In genomic region chr19:17933414-17934129, GRCh38 we compare ENCODE assay signal across 8 cellular contexts. TPM values are rescaled to one million over a fixed set of nuclear protein-coding genes. Genes with fewer than 3 reads are reported as not detected.
DNase-seq lines count a peak whose midpoint lies in the region; ATAC-seq and TF ChIP-seq lines count a peak whose summit lies in the region.

No MANE protein-coding gene starts in this region.

- peaks cover 11 to 16% (median 15%) of the 10 kb centered on the region in 3 donors for H3K4me1 Mint-ChIP-seq in IgD-negative memory B cell

- no peaks in the 10 kb centered on the region for H3K36me3 Mint-ChIP-seq in IgD-negative memory B cell

- H3K27ac Mint-ChIP-seq in IgD-negative memory B cell, result peak overlapping the region; percentile 31 to 98 (median 94)

- H3K4me3 ChIP-seq in BE2C (ENCODE audit: low read depth, low read length) (peak overlapping the region; percentile 95), breast epithelium (peak overlapping the region; percentile 80 to 100 (median 82)), mucosa of rectum (ENCODE audit: low read length in 2 of 2) (peak overlapping the region; percentile 89 to 91)

- no peak for ATAC-seq in HG02623 (IDR thresholded peaks at IDR 0.05; ENCODE audit: unreplicated experiment)

- H3K4me1 ChIP-seq in BE2C, result no peaks in the 10 kb centered on the region
- peaks cover 6 to 8% of the 10 kb centered on the region in 2 donors for H3K4me1 ChIP-seq in breast epithelium
- peaks cover 10 to 11% of the 10 kb centered on the region in 2 donors for H3K4me1 ChIP-seq in mucosa of rectum (ENCODE audit: control insufficient read depth in 2 of 2, insufficient read depth in 2 of 2, low read length in 2 of 2)

- H3K27me3 Mint-ChIP-seq in IgD-negative memory B cell, result peaks cover 5% of the 10 kb centered on the region

- intact Hi-C loops in breast epithelium (cut with DNase I; ENCODE audit: low total_unique reads), result loop anchor here (5.0 kb wide), 1 partner anchor 1201 kb away; no protein-coding TSS in a partner anchor

- DNase-seq in BE2C, result no peak
- no peak for DNase-seq in breast epithelium (ENCODE audit: low spot score in 2 of 2)
- DNase-seq in occipital lobe (lab: John Stamatoyannopoulos, UW), result no peak
- DNase-seq in HuH-7 (ENCODE audit: low spot score), result no peak
- DNase-seq in SHP77 (lab: John Stamatoyannopoulos, UW), result no peak

- H3K9ac ChIP-seq in mucosa of rectum (ENCODE audit: low read depth in 1 of 2, low read length in 2 of 2), result peak overlapping the region; percentile 82 to 85

- no peak for TF ChIP-seq CTCF in BE2C (IDR thresholded peaks at IDR 0.05; ENCODE audit: low read depth, low read length)
- no peak for TF ChIP-seq CTCF in breast epithelium (IDR thresholded peaks at IDR 0.05)

- TF ChIP-seq POLR2A in breast epithelium (IDR thresholded peaks at IDR 0.05), result no peak

- H3K27ac ChIP-seq in breast epithelium (peak overlapping the region; percentile 93 to 94), mucosa of rectum (ENCODE audit: low read depth in 2 of 2, low read length in 2 of 2) (no peak overlapping the region)

- H3K36me3 ChIP-seq in BE2C (no peaks in the 10 kb centered on the region; the same call in 1 of the 2 replicates), breast epithelium (no peaks in the 10 kb centered on the region), mucosa of rectum (ENCODE audit: control insufficient read depth in 2 of 2, insufficient read depth in 2 of 2, low read length in 2 of 2) (peaks cover 0 to 3% of the 10 kb centered on the region in 2 donors)

- H3K27me3 ChIP-seq in BE2C (no peaks in the 10 kb centered on the region), breast epithelium (no peaks in the 10 kb centered on the region), mucosa of rectum (ENCODE audit: control insufficient read depth in 2 of 2, insufficient read depth in 2 of 2, low read length in 2 of 2) (peaks cover 0 to 6% of the 10 kb centered on the region in 2 donors)

- H3K4me3 Mint-ChIP-seq in IgD-negative memory B cell, result peak overlapping the region; percentile 88 to 98 (median 92)

- no peaks in the 10 kb centered on the region for H3K9me3 ChIP-seq in BE2C
- H3K9me3 ChIP-seq in breast epithelium, result no peaks in the 10 kb centered on the region
- no peaks in the 10 kb centered on the region for H3K9me3 ChIP-seq in mucosa of rectum (ENCODE audit: control insufficient read depth in 2 of 2, low read length in 2 of 2)

- no peaks in the 10 kb centered on the region for H3K9me3 Mint-ChIP-seq in IgD-negative memory B cell

RNA-seq across cellular contexts. Expression of gene CCDC124, which starts 0.8 kb away (rescaled TPM):
- 355 TPM for polyA plus RNA-seq in BE2C (2012; ENCODE audit: insufficient read depth, insufficient read length, low read depth)
- polyA plus RNA-seq in IgD-negative memory B cell, result 63.7 TPM
- total RNA-seq in breast epithelium (10 to 100 TPM; 43.8 to 53.4 (median 47.9) TPM), occipital lobe (13.9 TPM)

RNA-seq across cellular contexts. Expression of gene KCNN1, which starts 33.3 kb away (rescaled TPM):
- 9.5 TPM for polyA plus RNA-seq in BE2C (2012; ENCODE audit: insufficient read depth, insufficient read length, low read depth)
- polyA plus RNA-seq in IgD-negative memory B cell, result not detected
- total RNA-seq in breast epithelium (under 1 TPM in 2 of 3 donors, not detected in 1; 0.33 to 0.59 TPM), occipital lobe (30.1 TPM)

Comparison
In these comparisons a context has a peak if more than half of its experiments do, and no peak if none do; other contexts are left out.
1. H3K27ac ChIP-seq: peak in breast epithelium (2 of 2); none in mucosa of rectum (0 of 2).
2. RNA of gene KCNN1, which starts 33.3 kb away (total RNA-seq): 30.1 TPM in occipital lobe (single experiment); 0.33 to 0.59 TPM in breast epithelium; every median in the first group is over 10 times any median in the second.
3. Peak in every context shown above with its lines, with median percentiles within 50 percentile points of each other: H3K4me3 ChIP-seq.